ENCODE assay signal across 12 cellular contexts in genomic region chr3:100465871-100466777, GRCh38. TPM values are rescaled to one million over a fixed set of nuclear protein-coding genes. Genes with fewer than 3 reads are reported as not detected.
A peak's percentile ranks its signal among the peaks of the same experiment; 100 is the strongest.
DNase-seq lines count a peak whose midpoint lies in the region; TF ChIP-seq lines count a peak whose summit lies in the region.
"Had no signal": no experiment of that assay in that cellular context is flagged by ENCODE, and none has a peak within 500 bp of the region (broad histone marks: within the 10 kb centered on the region; RNA-seq: fewer than 3 reads in every experiment).

No MANE protein-coding gene starts in this region.

- no peaks in the 10 kb centered on the region for H4K20me1 ChIP-seq in Karpas-422 (ENCODE audit: insufficient read depth, low read depth, low read length)

- H3K36me3 ChIP-seq in Karpas-422 (ENCODE audit: insufficient read depth, low read length) = no peaks in the 10 kb centered on the region
- no peaks in the 10 kb centered on the region for H3K36me3 ChIP-seq in tibial nerve

- H3K4me3 ChIP-seq in Karpas-422 (ENCODE audit: low read length) (no peak overlapping the region), fibroblast of the aortic adventitia (ENCODE audit: low read depth, low read length) (no peak overlapping the region), tibial nerve (no peak overlapping the region)

- TF ChIP-seq EP300 in tibial nerve (IDR thresholded peaks at IDR 0.05) = no peak

- H3K9me2 ChIP-seq in Karpas-422 (replicated peaks; ENCODE audit: insufficient read depth, low read length) = no peaks in the 10 kb centered on the region

- H3K9ac ChIP-seq in Karpas-422 (ENCODE audit: low read length) = peak overlapping the region; percentile 21; the same call in 1 of the 2 replicates
- H3K9ac ChIP-seq: parathyroid adenoma had no signal

- TF ChIP-seq POLR2A in tibial nerve (IDR thresholded peaks at IDR 0.05) = no peak

- no peaks in the 10 kb centered on the region; the same call in 1 of the 2 replicates for H3K27me3 ChIP-seq in Karpas-422 (ENCODE audit: low read length)
- H3K27me3 ChIP-seq in tibial nerve = no peaks in the 10 kb centered on the region

- TF ChIP-seq CTCF in GM13977 (IDR thresholded peaks at IDR 0.05; ENCODE audit: extremely low read depth, insufficient read depth, missing control alignments) = no peak
- TF ChIP-seq CTCF in GM20000 (IDR thresholded peaks at IDR 0.05; ENCODE audit: extremely low read depth, missing control alignments) = no peak
- no peak for TF ChIP-seq CTCF in fibroblast of the aortic adventitia (IDR thresholded peaks at IDR 0.05; ENCODE audit: insufficient read depth, low read length)
- TF ChIP-seq CTCF in tibial nerve (IDR thresholded peaks at IDR 0.05) = no peak

- whole genome bisulfite sequencing in tibial nerve, 2 donors = 67 to 71% methylated on average over 3 of the region's 3 CpGs

- H3K9me3 ChIP-seq in Karpas-422 (ENCODE audit: low read length) (no peaks in the 10 kb centered on the region; the same call in 1 of the 2 replicates), tibial nerve (peaks cover 0 to 13% (median 0%) of the 10 kb centered on the region in 4 donors)

- in situ Hi-C loops in GM13977 (cut with MboI; ENCODE audit: low pct_unique_long_range_greater_than_20kb, low sequenced_read_pairs, unreplicated experiment) = no loop called here

- no peaks in the 10 kb centered on the region for H3K79me2 ChIP-seq in Karpas-422 (ENCODE audit: low read length)
- H3K79me2 ChIP-seq: parathyroid adenoma had no signal

- DNase-seq in GM13977 (ENCODE audit: low spot score) (peak; percentile 26), GM20000 (ENCODE audit: low spot score) (peak; percentile 47), Karpas-422 (no peak), fibroblast of the aortic adventitia (ENCODE audit: low read depth) (peak; percentile 23), NCI-H128 (lab: John Stamatoyannopoulos, UW; ENCODE audit: unreplicated experiment) (no peak), hypothalamus (lab: John Stamatoyannopoulos, UW) (no peak), NCI-H2107 treated with DMSO at 0.1 percent for 48 hours (lab: John Stamatoyannopoulos, UW; ENCODE audit: unreplicated experiment) (no peak), tibial nerve (ENCODE audit: low spot score in 2 of 2) (no peak)
- DNase-seq: NCI-H1436 treated with DMSO at 0.1 percent for 48 hours; Right ventricle myocardium superior; stimulated activated CD4-positive, alpha-beta T cell treated with anti-CD3 and anti-CD28 coated beads, Interleukin-4, amount 100 ng/mL, for 1 hour had no signal

- H3K4me1 ChIP-seq in Karpas-422 (ENCODE audit: low read length) (peaks cover 4% of the 10 kb centered on the region; the same call in 1 of the 2 replicates), tibial nerve (peaks cover 0 to 3% (median 0%) of the 10 kb centered on the region in 4 donors)
- H3K4me1 ChIP-seq: parathyroid adenoma had no signal

- H2AFZ ChIP-seq in Karpas-422 (ENCODE audit: low read length) = no peak overlapping the region
- H2AFZ ChIP-seq: parathyroid adenoma had no signal

- H3K27ac ChIP-seq in Karpas-422 (ENCODE audit: low read length) = no peak overlapping the region
- H3K27ac ChIP-seq in tibial nerve = no peak overlapping the region
- H3K27ac ChIP-seq: parathyroid adenoma had no signal

- no peak overlapping the region for H3K4me2 ChIP-seq in Karpas-422 (ENCODE audit: low read depth, low read length, poor library complexity, severe bottlenecking)

RNA-seq across cellular contexts. Expression of gene TMEM45A, which starts 26.3 kb away (rescaled TPM):
- 0.11 and 1.3 TPM in 2 replicates for total RNA-seq in Karpas-422 (2014; rRNA removed; shearing (Covaris generic); ENCODE audit: low replicate concordance)
- total RNA-seq in fibroblast of the aortic adventitia (ENCODE audit: low replicate concordance) (13.7 and 50.6 TPM in 2 replicates), tibial nerve (10 to 100 TPM in 3 of 4 donors, 1 to 10 TPM in 1; 9.4 to 36.5 (median 14.0) TPM)

Comparison
In these comparisons a context has a peak if more than half of its experiments do, and no peak if none do; other contexts are left out.
1. DNase-seq: peak in GM13977 (single experiment), GM20000 (single experiment) and fibroblast of the aortic adventitia (single experiment); none in Karpas-422 (single experiment), NCI-H128 (single experiment), hypothalamus (0 of 51), NCI-H2107 treated with DMSO at 0.1 percent for 48 hours (single experiment) and tibial nerve (0 of 2).